In genomic region chr3:130111185-130111864, GRCh38 we compare ENCODE assay signal across 8 cellular contexts. TPM values are rescaled to one million over a fixed set of nuclear protein-coding genes. Genes with fewer than 3 reads are reported as not detected.
A peak's percentile ranks its signal among the peaks of the same experiment; 100 is the strongest.
DNase-seq lines count a peak whose midpoint lies in the region; ATAC-seq and TF ChIP-seq lines count a peak whose summit lies in the region.

No MANE protein-coding gene starts in this region.

- peak overlapping the region; percentile 98 for H3K4me3 Mint-ChIP-seq in activated B cell treated with CpG ODN at 0.5 μM for 24 hours

- ATAC-seq in HG03175 (IDR thresholded peaks at IDR 0.05; ENCODE audit: unreplicated experiment) (peak; percentile 100), activated B cell treated with CpG ODN at 0.5 μM for 24 hours (ENCODE audit: low read depth) (peak; percentile 100)

- H3K27ac ChIP-seq in spleen = peak overlapping the region; percentile 41 to 93 (median 86)

- no peaks in the 10 kb centered on the region for H3K27me3 ChIP-seq in spleen (replicated peaks in 1 of 7)

- peaks cover 25% of the 10 kb centered on the region for H3K4me1 Mint-ChIP-seq in activated B cell treated with CpG ODN at 0.5 μM for 24 hours

- H3K4me1 ChIP-seq in spleen = peaks cover 0 to 22% (median 12%) of the 10 kb centered on the region in 6 donors

- H3K36me3 Mint-ChIP-seq in activated B cell treated with CpG ODN at 0.5 μM for 24 hours (ENCODE audit: low read depth) = peaks cover 16% of the 10 kb centered on the region

- DNase-seq in AG08395 (ENCODE audit: low spot score) (peak; percentile 89), NCI-H2227 treated with DMSO at 0.1 percent for 48 hours (lab: John Stamatoyannopoulos, UW) (peak; percentile 89), activated B cell treated with CpG ODN at 0.5 μM for 24 hours (peak; percentile 94), inferior parietal cortex (ENCODE audit: extremely low spot score) (peak; percentile 86), spleen (peak; percentile 100)
- DNase-seq in central memory CD4-positive, alpha-beta T cell = peak; percentile 98

- 0 to 1% (median 0%) methylated on average over 13 to 54 of the region's 54 CpGs for WGBS in spleen, 5 donors

- intact Hi-C loops in activated B cell treated with CpG ODN at 0.5 μM for 24 hours (cut with micrococcal nuclease) (loop anchor here (1.0 to 10.0 kb wide), 9 partner anchors 17 to 1459 kb away; partner anchors contain the start of genes ASTE1, CNBP, IFT122 and NEK11), spleen (cut with DNase I; ENCODE audit: low total_unique reads) (no loop called here)

- TF ChIP-seq CTCF in activated B cell treated with CpG ODN at 0.5 μM for 24 hours (IDR thresholded peaks at IDR 0.05) (no peak), spleen (IDR thresholded peaks at IDR 0.05 in 8 of 11, conservative IDR thresholded peaks at IDR 0.05 in 3 of 11) (peak in 2 of 11 experiments; percentile 12 to 13)

- in situ Hi-C loops in GM18951 (cut with MboI; ENCODE audit: low sequenced_read_pairs, unreplicated experiment) = no loop called here

- CTCF ChIA-PET in activated B cell treated with CpG ODN at 0.5 μM for 24 hours (lab: Charles Lee) = no interaction called here

- H3K9me3 ChIP-seq in spleen = no peaks in the 10 kb centered on the region

- no peaks in the 10 kb centered on the region for H3K9me3 Mint-ChIP-seq in activated B cell treated with CpG ODN at 0.5 μM for 24 hours

- peak overlapping the region; percentile 70 to 97 (median 84) for H3K4me3 ChIP-seq in spleen

- no peaks in the 10 kb centered on the region for H3K36me3 ChIP-seq in spleen

- TF ChIP-seq POLR2A in GM18951 (IDR thresholded peaks at IDR 0.05; ENCODE audit: extremely low read depth, insufficient read depth, insufficient read length) (peak; percentile 62), spleen (IDR thresholded peaks at IDR 0.05) (no peak)

- no peaks in the 10 kb centered on the region for H3K27me3 Mint-ChIP-seq in activated B cell treated with CpG ODN at 0.5 μM for 24 hours

- POLR2A ChIA-PET in activated B cell treated with CpG ODN at 0.5 μM for 24 hours (lab: Charles Lee) = interaction anchor here (0.5 to 2.2 kb wide), 9 partner anchors 17 to 1264 kb away, joined by 3 to 15 read pairs (median 5); partner anchors contain the start of genes ATP2C1, EFCAB12, IFT122 and MBD4

- H3K27ac Mint-ChIP-seq in activated B cell treated with CpG ODN at 0.5 μM for 24 hours = peak overlapping the region; percentile 100

RNA-seq across cellular contexts. Expression of gene ALG1L2, which starts 29.7 kb away (rescaled TPM):
- total RNA-seq in activated B cell treated with CpG ODN at 0.5 μM for 24 hours = 3.5 and 4.6 TPM in 2 replicates
- total RNA-seq in spleen = 1 to 10 TPM in 3 of 7 donors, under 1 TPM in 1, not detected in 3; 0.74 to 2.4 (median 1.8) TPM
- polyA plus RNA-seq in spleen = not detected

Comparison
In these comparisons a context has a peak if more than half of its experiments do, and no peak if none do; other contexts are left out.
1. Peak in every context shown above with its lines: DNase-seq, ATAC-seq, H3K4me3 ChIP-seq and H3K27ac ChIP-seq.